18 cellular contexts compared by ENCODE assay signal in genomic region chr20:35941620-35942019, GRCh38. TPM values are rescaled to one million over a fixed set of nuclear protein-coding genes. Genes with fewer than 3 reads are reported as not detected.
DNase-seq lines count a peak whose midpoint lies in the region; ATAC-seq and TF ChIP-seq lines count a peak whose summit lies in the region.
"Had no signal": no experiment of that assay in that cellular context is flagged by ENCODE, and none has a peak within 500 bp of the region (broad histone marks: within the 10 kb centered on the region; RNA-seq: fewer than 3 reads in every experiment).

No MANE protein-coding gene starts in this region.

- H4K20me1 ChIP-seq in neural progenitor cell (ENCODE audit: low read depth) = no peaks in the 10 kb centered on the region

- peaks cover 20% of the 10 kb centered on the region for H3K79me2 ChIP-seq in neural progenitor cell (ENCODE audit: low read depth)

- H3K27ac ChIP-seq in CD8-positive, alpha-beta T cell (ENCODE audit: low read depth, low read length) = no peak overlapping the region
- H3K27ac ChIP-seq in neural progenitor cell = no peak overlapping the region
- H3K27ac ChIP-seq: GM23248 had no signal

- H3K27me3 ChIP-seq in CD8-positive, alpha-beta T cell (ENCODE audit: insufficient read depth, low read length) = no peaks in the 10 kb centered on the region
- H3K27me3 ChIP-seq in neural progenitor cell = no peaks in the 10 kb centered on the region

- no peak for TF ChIP-seq CTCF in activated CD8-positive, alpha-beta T cell treated with anti-CD3 and anti-CD28 coated beads for 36 hours (IDR thresholded peaks at IDR 0.05)
- TF ChIP-seq CTCF in CD8-positive, alpha-beta T cell (IDR thresholded peaks at IDR 0.05) = no peak
- TF ChIP-seq CTCF in brain (conservative IDR thresholded peaks at IDR 0.05) = no peak
- TF ChIP-seq CTCF in neural progenitor cell (IDR thresholded peaks at IDR 0.05) = no peak

- H3K9me3 Mint-ChIP-seq in activated CD8-positive, alpha-beta T cell treated with anti-CD3 and anti-CD28 coated beads for 36 hours = no peaks in the 10 kb centered on the region
- no peaks in the 10 kb centered on the region for H3K9me3 Mint-ChIP-seq in activated CD8-positive, alpha-beta T cell treated with anti-CD3 and anti-CD28 coated beads, Interleukin-2, amount 10 ng/mL, durations not matched to agents 7 days and 5 days (ENCODE audit: insufficient read depth)
- no peaks in the 10 kb centered on the region for H3K9me3 Mint-ChIP-seq in CD8-positive, alpha-beta T cell
- H3K9me3 Mint-ChIP-seq in brain = no peaks in the 10 kb centered on the region
- no peaks in the 10 kb centered on the region for H3K9me3 Mint-ChIP-seq in neural progenitor cell
- H3K9me3 Mint-ChIP-seq: IgD-negative memory B cell had no signal

- H3K27me3 Mint-ChIP-seq in activated CD8-positive, alpha-beta T cell treated with anti-CD3 and anti-CD28 coated beads for 36 hours = no peaks in the 10 kb centered on the region
- no peaks in the 10 kb centered on the region for H3K27me3 Mint-ChIP-seq in activated CD8-positive, alpha-beta T cell treated with anti-CD3 and anti-CD28 coated beads, Interleukin-2, amount 10 ng/mL, durations not matched to agents 7 days and 5 days (ENCODE audit: low read depth)
- no peaks in the 10 kb centered on the region for H3K27me3 Mint-ChIP-seq in CD8-positive, alpha-beta T cell (ENCODE audit: low read depth)
- H3K27me3 Mint-ChIP-seq in brain (no peaks in the 10 kb centered on the region), neural progenitor cell (ENCODE audit: insufficient read depth, low read depth) (no peaks in the 10 kb centered on the region)
- H3K27me3 Mint-ChIP-seq: IgD-negative memory B cell had no signal

- CTCF ChIA-PET in activated CD8-positive, alpha-beta T cell treated with anti-CD3 and anti-CD28 coated beads for 36 hours (lab: Charles Lee) = interaction anchor here (4.2 kb wide), 1 partner anchor 12 kb away, joined by 34 read pairs; the partner anchor contains the start of gene SCAND1
- CTCF ChIA-PET in activated CD8-positive, alpha-beta T cell treated with anti-CD3 and anti-CD28 coated beads, Interleukin-2, amount 10 ng/mL, durations not matched to agents 7 days and 5 days (lab: Charles Lee) = interaction anchor here (1.4 to 6.7 kb wide), 2 partner anchors 13 to 197 kb away, joined by 3 to 28 read pairs; partner anchors contain the start of gene SCAND1
- CTCF ChIA-PET in CD8-positive, alpha-beta T cell (lab: Charles Lee) = interaction anchor here (0.6 kb wide), 1 partner anchor 730 kb away, joined by 3 read pairs; no protein-coding TSS in a partner anchor

- no peak for ATAC-seq in activated CD8-positive, alpha-beta T cell treated with anti-CD3 and anti-CD28 coated beads for 36 hours
- no peak for ATAC-seq in activated CD8-positive, alpha-beta T cell treated with anti-CD3 and anti-CD28 coated beads, Interleukin-2, amount 10 ng/mL, durations not matched to agents 7 days and 5 days
- no peak for ATAC-seq in CD8-positive, alpha-beta T cell
- ATAC-seq in HG02759 (IDR thresholded peaks at IDR 0.05; ENCODE audit: unreplicated experiment) (no peak), GM18867 (IDR thresholded peaks at IDR 0.05; ENCODE audit: unreplicated experiment) (no peak)
- ATAC-seq: HCT116 had no signal

- H3K9ac ChIP-seq in neural progenitor cell = no peak overlapping the region
- H3K9ac ChIP-seq: GM23248 had no signal

- POLR2A ChIA-PET in activated CD8-positive, alpha-beta T cell treated with anti-CD3 and anti-CD28 coated beads for 36 hours (lab: Charles Lee) = interaction anchor here (1.5 kb wide), 1 partner anchor 59 kb away, joined by 4 read pairs; no protein-coding TSS in a partner anchor
- POLR2A ChIA-PET in activated CD8-positive, alpha-beta T cell treated with anti-CD3 and anti-CD28 coated beads, Interleukin-2, amount 10 ng/mL, durations not matched to agents 7 days and 5 days (lab: Charles Lee) = interaction anchor here (2.0 kb wide), 1 partner anchor 12 kb away, joined by 14 read pairs; the partner anchor contains the start of gene SCAND1
- POLR2A ChIA-PET in CD8-positive, alpha-beta T cell (lab: Charles Lee) = interaction anchor here (3.4 kb wide), 1 partner anchor 12 kb away, joined by 22 read pairs; the partner anchor contains the start of gene SCAND1

- H3K4me3 ChIP-seq in CD8-positive, alpha-beta T cell (ENCODE audit: low read depth, low read length) = no peak overlapping the region
- no peak overlapping the region for H3K4me3 ChIP-seq in neural progenitor cell
- H3K4me3 ChIP-seq: GM23248 had no signal

- H3K36me3 Mint-ChIP-seq in activated CD8-positive, alpha-beta T cell treated with anti-CD3 and anti-CD28 coated beads for 36 hours (ENCODE audit: low read depth) = peaks cover 22% of the 10 kb centered on the region
- H3K36me3 Mint-ChIP-seq in activated CD8-positive, alpha-beta T cell treated with anti-CD3 and anti-CD28 coated beads, Interleukin-2, amount 10 ng/mL, durations not matched to agents 7 days and 5 days (ENCODE audit: low read depth) = peaks cover 21% of the 10 kb centered on the region
- H3K36me3 Mint-ChIP-seq in CD8-positive, alpha-beta T cell = peaks cover 70% of the 10 kb centered on the region
- peaks cover 57% of the 10 kb centered on the region for H3K36me3 Mint-ChIP-seq in brain
- peaks cover 22% of the 10 kb centered on the region for H3K36me3 Mint-ChIP-seq in neural progenitor cell
- H3K36me3 Mint-ChIP-seq: IgD-negative memory B cell had no signal

- no peak overlapping the region for H3K4me3 Mint-ChIP-seq in activated CD8-positive, alpha-beta T cell treated with anti-CD3 and anti-CD28 coated beads for 36 hours
- H3K4me3 Mint-ChIP-seq in activated CD8-positive, alpha-beta T cell treated with anti-CD3 and anti-CD28 coated beads, Interleukin-2, amount 10 ng/mL, durations not matched to agents 7 days and 5 days = no peak overlapping the region
- H3K4me3 Mint-ChIP-seq in CD8-positive, alpha-beta T cell = no peak overlapping the region
- no peak overlapping the region for H3K4me3 Mint-ChIP-seq in brain
- H3K4me3 Mint-ChIP-seq in neural progenitor cell = no peak overlapping the region
- H3K4me3 Mint-ChIP-seq: IgD-negative memory B cell had no signal

- H3K4me2 ChIP-seq in neural progenitor cell = no peak overlapping the region

- no peaks in the 10 kb centered on the region for H3K4me1 Mint-ChIP-seq in activated CD8-positive, alpha-beta T cell treated with anti-CD3 and anti-CD28 coated beads for 36 hours (ENCODE audit: low read depth)
- H3K4me1 Mint-ChIP-seq in activated CD8-positive, alpha-beta T cell treated with anti-CD3 and anti-CD28 coated beads, Interleukin-2, amount 10 ng/mL, durations not matched to agents 7 days and 5 days (ENCODE audit: low read depth) = no peaks in the 10 kb centered on the region
- no peaks in the 10 kb centered on the region for H3K4me1 Mint-ChIP-seq in CD8-positive, alpha-beta T cell (ENCODE audit: low read depth)
- H3K4me1 Mint-ChIP-seq in brain (peaks cover 12% of the 10 kb centered on the region), neural progenitor cell (peaks cover 36% of the 10 kb centered on the region)
- H3K4me1 Mint-ChIP-seq: IgD-negative memory B cell had no signal

- H3F3A ChIP-seq in neural progenitor cell (ENCODE audit: low read depth) = peaks cover 20% of the 10 kb centered on the region

- H3K36me3 ChIP-seq in CD8-positive, alpha-beta T cell (ENCODE audit: insufficient read depth, low read length) = peaks cover 39% of the 10 kb centered on the region
- H3K36me3 ChIP-seq in neural progenitor cell = no peaks in the 10 kb centered on the region

- no peaks in the 10 kb centered on the region for H3K4me1 ChIP-seq in CD8-positive, alpha-beta T cell (ENCODE audit: insufficient read depth, low read length)
- peaks cover 20% of the 10 kb centered on the region for H3K4me1 ChIP-seq in neural progenitor cell

- no peaks in the 10 kb centered on the region for H3K9me3 ChIP-seq in CD8-positive, alpha-beta T cell (ENCODE audit: low read length)
- no peaks in the 10 kb centered on the region for H3K9me3 ChIP-seq in neural progenitor cell (ENCODE audit: low read depth)

- H3K27ac Mint-ChIP-seq in activated CD8-positive, alpha-beta T cell treated with anti-CD3 and anti-CD28 coated beads for 36 hours = peak overlapping the region; percentile 6
- H3K27ac Mint-ChIP-seq in activated CD8-positive, alpha-beta T cell treated with anti-CD3 and anti-CD28 coated beads, Interleukin-2, amount 10 ng/mL, durations not matched to agents 7 days and 5 days = no peak overlapping the region
- peak overlapping the region; percentile 55 for H3K27ac Mint-ChIP-seq in CD8-positive, alpha-beta T cell
- peak overlapping the region in 4 of 5 experiments; percentile 30 to 96 (median 70) for H3K27ac Mint-ChIP-seq in brain
- H3K27ac Mint-ChIP-seq in neural progenitor cell = peak overlapping the region; percentile 30

- intact Hi-C loops in activated CD8-positive, alpha-beta T cell treated with anti-CD3 and anti-CD28 coated beads for 36 hours (cut with micrococcal nuclease) = no loop called here
- intact Hi-C loops in CD8-positive, alpha-beta T cell (cut with DNase I, micrococcal nuclease) = no loop called here

- H2AFZ ChIP-seq in neural progenitor cell (replicated peaks) = no peak overlapping the region
- H2AFZ ChIP-seq: GM23248 had no signal

- no peak for DNase-seq in activated CD8-positive, alpha-beta T cell treated with anti-CD3 and anti-CD28 coated beads for 36 hours
- DNase-seq in activated CD8-positive, alpha-beta T cell treated with anti-CD3 and anti-CD28 coated beads, Interleukin-2, amount 10 ng/mL, durations not matched to agents 7 days and 5 days = no peak
- no peak for DNase-seq in CD8-positive, alpha-beta T cell
- DNase-seq in neural progenitor cell (ENCODE audit: low spot score) = no peak
- no peak for DNase-seq in DMS153 treated with DMSO at 0.1 percent for 48 hours (lab: John Stamatoyannopoulos, UW; ENCODE audit: unreplicated experiment)
- DNase-seq: 8988T, C1 segment of cervical spinal cord, DMS79 treated with DMSO at 0.1 percent for 48 hours, GM23248, NCI-H2029, NCI-H2171 treated with DMSO at 0.1 percent for 48 hours, NCI-H510A, SIG-M5 had no signal

RNA-seq across cellular contexts. Expression of gene SCAND1, which starts 12.7 kb away (rescaled TPM):
- total RNA-seq in activated CD8-positive, alpha-beta T cell treated with anti-CD3 and anti-CD28 coated beads for 36 hours = 10 to 100 TPM; 46.4 to 49.2 TPM
- total RNA-seq in activated CD8-positive, alpha-beta T cell treated with anti-CD3 and anti-CD28 coated beads, Interleukin-2, amount 10 ng/mL, durations not matched to agents 7 days and 5 days = 10 to 100 TPM; 63.2 to 64.7 TPM
- total RNA-seq in CD8-positive, alpha-beta T cell = 100 to 1,000 TPM in 1 of 2 experiments, 10 to 100 TPM in 1; 94.8 to 100 TPM
- polyA plus RNA-seq in brain (ENCODE audit: insufficient read depth, low read depth, low replicate concordance) = 132 TPM
- total RNA-seq in neural progenitor cell (ENCODE audit: low replicate concordance) = 6.4 and 46.6 TPM in 2 replicates

RNA-seq across cellular contexts. Expression of gene CNBD2, which starts 26.8 kb away (rescaled TPM):
- 1 to 10 TPM; 4.9 to 6.1 TPM for total RNA-seq in activated CD8-positive, alpha-beta T cell treated with anti-CD3 and anti-CD28 coated beads for 36 hours
- total RNA-seq in activated CD8-positive, alpha-beta T cell treated with anti-CD3 and anti-CD28 coated beads, Interleukin-2, amount 10 ng/mL, durations not matched to agents 7 days and 5 days = 1 to 10 TPM; 4.9 to 6.1 TPM
- 10 to 100 TPM; 26.6 to 29.1 TPM for total RNA-seq in CD8-positive, alpha-beta T cell
- polyA plus RNA-seq in brain (ENCODE audit: insufficient read depth, low read depth, low replicate concordance) = 11.9 TPM
- 4.4 and 6.1 TPM in 2 replicates for total RNA-seq in neural progenitor cell (ENCODE audit: low replicate concordance)
